In the genomic region with DNA sequence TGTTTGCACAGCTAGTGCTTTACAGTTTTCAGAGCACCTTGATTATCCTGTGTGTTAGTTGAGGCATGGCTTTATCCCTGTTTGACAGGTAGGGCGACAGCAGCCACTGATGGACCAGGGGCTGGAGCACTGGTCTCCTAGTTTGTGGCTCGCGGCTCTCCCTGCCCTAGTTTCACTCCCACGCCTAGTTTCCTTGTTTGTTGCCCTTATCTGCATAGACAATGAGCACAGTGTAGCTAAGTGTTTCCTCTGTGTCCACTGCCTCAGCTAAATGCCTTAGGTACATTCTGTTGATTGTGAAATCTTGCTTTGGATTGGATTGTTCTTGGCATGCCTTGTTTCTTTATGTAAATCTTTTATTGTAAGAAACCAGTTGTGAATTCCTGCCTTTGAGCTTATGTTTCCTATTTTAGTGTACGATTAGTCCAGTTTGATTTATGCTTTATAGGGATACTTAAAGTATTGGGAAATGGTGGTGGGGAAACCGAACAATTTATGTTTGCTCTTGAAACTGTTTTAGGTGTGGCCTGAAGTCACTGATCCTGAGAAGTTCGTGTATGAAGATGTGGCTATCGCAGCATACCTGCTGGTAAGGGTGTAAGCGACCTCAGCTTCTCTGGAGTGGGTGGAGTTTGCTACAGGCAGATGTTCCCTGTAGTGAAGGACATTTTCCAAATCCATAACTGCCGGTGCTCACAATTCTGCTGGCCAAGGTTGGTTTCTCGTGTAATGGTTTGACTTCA, we compare ENCODE assay signal across 27 cellular contexts. TPM values are rescaled to one million over a fixed set of nuclear protein-coding genes. Genes with fewer than 3 reads are reported as not detected.
DNase-seq lines count a peak whose midpoint lies in the region; ATAC-seq, FAIRE-seq and TF ChIP-seq lines count a peak whose summit lies in the region.
"Had no signal": no experiment of that assay in that cellular context is flagged by ENCODE, and none has a peak within 500 bp of the region (broad histone marks: within the 10 kb centered on the region; RNA-seq: fewer than 3 reads in every experiment).

No MANE protein-coding gene starts in this region.

- no peak overlapping the region for H3K27ac ChIP-seq in IMR-90 (ENCODE audit: insufficient read depth, low read length)
- H3K27ac ChIP-seq in K562 (ENCODE audit: extremely low read depth, low read depth, low read length), result peak overlapping the region; percentile 10; the same call in 1 of the 3 replicates
- H3K27ac ChIP-seq in trophoblast cell (ENCODE audit: low read depth, low read length), result no peak overlapping the region
- H3K27ac ChIP-seq: brain microvascular endothelial cell, GM23248, HL-60, KMS-11, psoas muscle had no signal

- no peak overlapping the region for H4K12ac ChIP-seq in trophoblast cell (ENCODE audit: low read depth, low read length)

- BruUV-seq in IMR-90 (replicated peaks; lab: Mats Ljungman, UMichigan) (no TSS peak), K562 (replicated peaks; lab: Mats Ljungman, UMichigan) (no TSS peak)

- TF ChIP-seq EP300 in K562 (IDR thresholded peaks at IDR 0.05; ENCODE audit: low read length), result no peak; the same call in 1 of the 2 replicates

- H3K79me1 ChIP-seq in IMR-90 (ENCODE audit: low read depth in 1 of 2, low read length in 2 of 2), result peaks cover 2 to 3% of the 10 kb centered on the region in 2 experiments
- no peaks in the 10 kb centered on the region for H3K79me1 ChIP-seq in trophoblast cell (ENCODE audit: low read length)

- H3K18ac ChIP-seq in IMR-90 (ENCODE audit: low read depth, low read length) (no peak overlapping the region), trophoblast cell (ENCODE audit: low read length) (no peak overlapping the region)

- 93% methylated on average over 2 of the region's 11 CpGs; no CpG with 5 or more reads in 1 of the 2 experiments for WGBS in IMR-90 (ENCODE audit: extremely low coverage in 2 of 2, insufficient read length in 1 of 2), 2 experiments
- 58% methylated on average over 11 of the region's 11 CpGs for WGBS in K562 (ENCODE audit: insufficient coverage, low coverage, missing lambda C conversion rate)
- no CpG with 5 or more reads among the region's 11 CpGs for whole genome bisulfite sequencing in trophoblast cell (ENCODE audit: extremely low coverage, insufficient coverage, insufficient read length)

- no peak overlapping the region for H4K5ac ChIP-seq in IMR-90 (ENCODE audit: low read depth, low read length)

- no peak for ATAC-seq in IMR-90 (ENCODE audit: low read depth)
- ATAC-seq in K562, result peak; percentile 94
- ATAC-seq: psoas muscle; SK-N-SH treated with all-trans-retinoic acid at 6 μM for 48 hours; stimulated activated naive CD8-positive, alpha-beta T cell treated with anti-CD3 and anti-CD28 coated beads, Interleukin-15, Interleukin-2, amounts not matched to agents 100 U/mL and 50 U/mL, for 24 hours had no signal

- H2AK9ac ChIP-seq in IMR-90 (replicated peaks; ENCODE audit: low read depth, low read length, poor library complexity), result no peak overlapping the region

- H2BK15ac ChIP-seq in IMR-90 (ENCODE audit: low read depth, low read length), result no peak overlapping the region

- no peak overlapping the region for H2BK20ac ChIP-seq in IMR-90 (ENCODE audit: low read depth, low read length)

- H3K9ac ChIP-seq in IMR-90 (ENCODE audit: low read depth, low read length) (no peak overlapping the region), K562 (ENCODE audit: insufficient read depth in 1 of 2, low read depth in 2 of 2, low read length in 2 of 2) (no peak overlapping the region; a peak in 1 of 4 replicates), trophoblast cell (ENCODE audit: low read length) (no peak overlapping the region)
- H3K9ac ChIP-seq: GM23248, KMS-11 had no signal

- H3K36me3 ChIP-seq in IMR-90 (ENCODE audit: control insufficient read depth, insufficient read depth, low read length), result peaks cover 51% of the 10 kb centered on the region
- H3K36me3 ChIP-seq in K562 (ENCODE audit: control insufficient read depth, insufficient read depth, low read length), result peaks cover 86% of the 10 kb centered on the region; the same call in 2 of the 3 replicates
- H3K36me3 ChIP-seq in trophoblast cell (ENCODE audit: control insufficient read depth in 1 of 2, insufficient read depth in 2 of 2, low read length in 2 of 2), result peaks cover 40 to 56% of the 10 kb centered on the region in 2 experiments

- no peak overlapping the region for H2AK5ac ChIP-seq in IMR-90 (ENCODE audit: low read depth, low read length)
- no peak overlapping the region for H2AK5ac ChIP-seq in trophoblast cell (ENCODE audit: low read length)

- H2BK12ac ChIP-seq in trophoblast cell (ENCODE audit: low read length), result no peak overlapping the region

- TF ChIP-seq POLR2A in IMR-90 (IDR thresholded peaks at IDR 0.05; ENCODE audit: low read depth, low read length) (no peak), K562 (conservative IDR thresholded peaks at IDR 0.05) (no peak)

- H4K8ac ChIP-seq in IMR-90 (ENCODE audit: low read depth in 2 of 2, low read length in 2 of 2) (no peak overlapping the region), trophoblast cell (ENCODE audit: low read depth, low read length) (no peak overlapping the region)

- H2AFZ ChIP-seq in IMR-90 (replicated peaks; ENCODE audit: low read length, poor library complexity) (no peak overlapping the region), K562 (ENCODE audit: low read depth, low read length) (no peak overlapping the region), trophoblast cell (ENCODE audit: insufficient read depth, low read length, poor library complexity) (no peak overlapping the region)
- H2AFZ ChIP-seq: GM23248 had no signal

- H3K9me1 ChIP-seq in IMR-90 (ENCODE audit: insufficient read depth, low read length), result no peaks in the 10 kb centered on the region
- no peaks in the 10 kb centered on the region for H3K9me1 ChIP-seq in K562 (ENCODE audit: control insufficient read depth, insufficient read depth, low read length)

- H3K4me3 ChIP-seq in IMR-90 (ENCODE audit: insufficient read depth, low read depth, low read length), result no peak overlapping the region
- H3K4me3 ChIP-seq in K562, result no peak overlapping the region
- no peak overlapping the region for H3K4me3 ChIP-seq in fibroblast of villous mesenchyme (ENCODE audit: low read depth, low read length)
- no peak overlapping the region for H3K4me3 ChIP-seq in trophoblast cell (ENCODE audit: low read depth, low read length)
- H3K4me3 ChIP-seq: GM23248, psoas muscle had no signal

- H3K4me1 ChIP-seq in IMR-90 (ENCODE audit: control insufficient read depth, insufficient read depth, low read length) (no peaks in the 10 kb centered on the region), K562 (replicated peaks in 1 of 2; ENCODE audit: control insufficient read depth in 2 of 2, insufficient read depth in 2 of 2, low read length in 2 of 2) (peaks cover 11 to 12% of the 10 kb centered on the region in 2 experiments), trophoblast cell (ENCODE audit: control insufficient read depth in 1 of 2, insufficient read depth in 2 of 2, low read length in 2 of 2) (no peaks in the 10 kb centered on the region)
- H3K4me1 ChIP-seq: psoas muscle had no signal

- H3K4me2 ChIP-seq in IMR-90 (ENCODE audit: low read depth, low read length) (no peak overlapping the region), K562 (ENCODE audit: insufficient read depth, low read length) (peak overlapping the region; percentile 35), trophoblast cell (ENCODE audit: low read length) (no peak overlapping the region)
- H3K4me2 ChIP-seq: KMS-11 had no signal

- peak; percentile 95 for FAIRE-seq in K562 (lab: Jason Lieb, UNC)
- FAIRE-seq: GM18507, TTC549, urothelium cell line had no signal

- intact Hi-C loops in IMR-90 (cut with micrococcal nuclease), result no loop called here
- intact Hi-C loops in K562 (cut with micrococcal nuclease), result no loop called here

- H3K27me3 ChIP-seq in IMR-90 (ENCODE audit: control insufficient read depth, insufficient read depth, low read length) (no peaks in the 10 kb centered on the region), K562 (ENCODE audit: control insufficient read depth in 2 of 2, insufficient read depth in 2 of 2, low read length in 2 of 2) (no peaks in the 10 kb centered on the region), trophoblast cell (ENCODE audit: insufficient read depth, low read length) (no peaks in the 10 kb centered on the region)
- H3K27me3 ChIP-seq: brain microvascular endothelial cell had no signal

- POLR2A ChIA-PET in IMR-90 (lab: Charles Lee; ENCODE audit: unreplicated experiment) (interaction anchor here (0.6 kb wide), 1 partner anchor 66 kb away, joined by 3 read pairs; no protein-coding TSS in a partner anchor), K562 (lab: Yijun Ruan, JAX) (interaction anchor here (0.7 to 1.2 kb wide), 6 partner anchors 11 to 134 kb away, joined by 3 to 6 read pairs (median 4); a partner anchor contains a TSS)

- DNase-seq in IMR-90, result no peak
- peak; percentile 58 to 66 (median 62) for DNase-seq in K562 (ENCODE audit: extremely low read depth in 1 of 4, low spot score in 3 of 4)
- DNase-seq in fibroblast of villous mesenchyme (ENCODE audit: low read depth), result peak; percentile 22
- peak; percentile 61 to 65 for DNase-seq in trophoblast cell
- no peak for DNase-seq in HK-2 (ENCODE audit: unreplicated experiment)
- DNase-seq in NCI-H187 treated with DMSO at 0.1 percent for 48 hours (lab: John Stamatoyannopoulos, UW), result no peak
- no peak for DNase-seq in NCI-H2107 treated with DMSO at 0.1 percent for 48 hours (lab: John Stamatoyannopoulos, UW; ENCODE audit: unreplicated experiment)
- no peak for DNase-seq in NCI-H510A (lab: John Stamatoyannopoulos, UW)
- DNase-seq: activated CD4-positive, alpha-beta T cell treated with anti-CD3 and anti-CD28 coated beads, Interleukin-2, amount 50 U/mL, for 48 hours; activated naive CD4-positive, alpha-beta T cell treated with anti-CD3 and anti-CD28 coated beads, Interleukin-2, amount 50 U/mL, for 16 hours; activated T-cell treated with anti-CD3 and anti-CD28 coated beads, Interleukin-2, amount 50 U/mL, for 1 hour; brain microvascular endothelial cell; CD4-positive, alpha-beta T cell; DMS79 treated with DMSO at 0.1 percent for 48 hours; GM23248; hypothalamus; NCI-H1092 treated with DMSO at 0.1 percent for 48 hours; NCI-H2107; NCI-H69; psoas muscle; stimulated activated naive CD8-positive, alpha-beta T cell treated with anti-CD3 and anti-CD28 coated beads, Interleukin-15, Interleukin-2, amounts not matched to agents 100 U/mL and 50 U/mL, for 24 hours had no signal

- H2BK120ac ChIP-seq in IMR-90 (ENCODE audit: low read depth, low read length), result no peak overlapping the region
- no peak overlapping the region for H2BK120ac ChIP-seq in trophoblast cell (ENCODE audit: insufficient read depth, low read length, poor library complexity)

- H3K79me2 ChIP-seq in K562 (ENCODE audit: control insufficient read depth, insufficient read depth, low read length), result no peaks in the 10 kb centered on the region
- H3K79me2 ChIP-seq in trophoblast cell (ENCODE audit: control insufficient read depth, insufficient read depth, low read length, poor library complexity), result no peaks in the 10 kb centered on the region

- H3K14ac ChIP-seq in IMR-90 (replicated peaks; ENCODE audit: low read depth, low read length), result no peak overlapping the region
- H3K14ac ChIP-seq in trophoblast cell (ENCODE audit: low read length), result no peak overlapping the region

- H3K23ac ChIP-seq in IMR-90 (ENCODE audit: low read depth, low read length) (no peak overlapping the region), trophoblast cell (ENCODE audit: low read length) (no peak overlapping the region)

- in situ Hi-C loops in IMR-90 (cut with MboI; ENCODE audit: low sequenced_read_pairs), result no loop called here
- in situ Hi-C loops in K562 (cut with MboI), result no loop called here

- CTCF ChIA-PET in IMR-90 (lab: Yijun Ruan, JAX) (interaction anchor here (1.0 kb wide), 1 partner anchor 12 kb away, joined by 4 read pairs; no protein-coding TSS in a partner anchor), K562 (lab: Yijun Ruan, JAX; ENCODE audit: low intra/inter-chr PET ratio) (interaction anchor here (0.7 kb wide), 1 partner anchor 93 kb away, joined by 3 read pairs; no protein-coding TSS in a partner anchor)

- no peaks in the 10 kb centered on the region for H3K9me3 ChIP-seq in IMR-90 (ENCODE audit: control insufficient read depth, insufficient read depth, low read length)
- H3K9me3 ChIP-seq in K562 (replicated peaks; ENCODE audit: control insufficient read depth, insufficient read depth, low read depth, low read length), result no peaks in the 10 kb centered on the region
- H3K9me3 ChIP-seq in trophoblast cell (ENCODE audit: insufficient read depth, low read depth, low read length), result no peaks in the 10 kb centered on the region
- H3K9me3 ChIP-seq: psoas muscle had no signal

- H4K91ac ChIP-seq in IMR-90 (ENCODE audit: insufficient read depth, low read depth, low read length) (no peak overlapping the region), trophoblast cell (ENCODE audit: low read depth, low read length) (no peak overlapping the region)

- H2BK5ac ChIP-seq in IMR-90 (ENCODE audit: low read depth, low read length, poor library complexity, severe bottlenecking) (no peak overlapping the region), trophoblast cell (ENCODE audit: low read depth, low read length, poor library complexity) (no peak overlapping the region)

- TF ChIP-seq CTCF in IMR-90 (conservative IDR thresholded peaks at IDR 0.05; ENCODE audit: low read depth, low read length) (no peak), K562 (IDR thresholded peaks at IDR 0.05 in 2 of 3, conservative IDR thresholded peaks at IDR 0.05 in 1 of 3; ENCODE audit: insufficient read depth in 2 of 3, low read depth in 1 of 3, low read length in 3 of 3) (no peak), fibroblast of villous mesenchyme (IDR thresholded peaks at IDR 0.05; ENCODE audit: insufficient read depth, low read depth, low read length) (no peak)

- dilution Hi-C loops in IMR-90 (cut with HindIII; ENCODE audit: low sequenced_read_pairs, unreplicated experiment), result no loop called here

- TF ChIP-seq RAD21 in IMR-90 (IDR thresholded peaks at IDR 0.05; ENCODE audit: low read length) (no peak), K562 (CRISPR knock-in tag; conservative IDR thresholded peaks at IDR 0.05 in 1 of 2, IDR thresholded peaks at IDR 0.05 in 1 of 2) (peak in 1 of 2 experiments; percentile 21; a peak in 1 of 4 replicates)

- H3K56ac ChIP-seq in IMR-90 (ENCODE audit: extremely low read depth, insufficient read depth, low read length), result no peak overlapping the region

- peaks cover 3% of the 10 kb centered on the region; the same call in 1 of the 2 replicates for H4K20me1 ChIP-seq in IMR-90 (ENCODE audit: insufficient read depth, low read length)
- H4K20me1 ChIP-seq in K562 (replicated peaks; ENCODE audit: control insufficient read depth, insufficient read depth, low read length), result no peaks in the 10 kb centered on the region

- H3K4ac ChIP-seq in IMR-90 (ENCODE audit: low read depth, low read length) (no peak overlapping the region), trophoblast cell (ENCODE audit: low read depth, low read length) (no peak overlapping the region)

RNA-seq across cellular contexts. Expression of a gene that starts 11.0 kb away (rescaled TPM):
- total RNA-seq in IMR-90 (2012; rRNA removed), result 7.3 and 9.7 TPM in 2 replicates
- 6.3 and 8.1 TPM in 2 replicates for polyA plus RNA-seq in IMR-90 (2012; rRNA removed)
- 3.5 and 5.1 TPM in 2 replicates for polyA plus RNA-seq in IMR-90 (2012; cell fraction: cytosol; rRNA removed)
- 15.8 and 24.6 TPM in 2 replicates for polyA plus RNA-seq in IMR-90 (2012; cell fraction: nucleus; rRNA removed; ENCODE audit: low replicate concordance)
- total RNA-seq in K562 (2011; cell fraction: chromatin; rRNA removed; ENCODE audit: low replicate concordance), result 60.3 and 88.6 TPM in 2 replicates
- 53.0 and 57.5 TPM in 2 replicates for total RNA-seq in K562 (2011; cell fraction: nucleolus; rRNA removed)
- total RNA-seq in K562 (2011; cell fraction: nucleoplasm; rRNA removed), result 31.6 and 38.6 TPM in 2 replicates
- total RNA-seq in K562 (2014; rRNA removed), result 14.1 and 15.6 TPM in 2 replicates
- 8.6 and 10.0 TPM in 2 replicates for total RNA-seq in K562 (2014; rRNA removed; fragmentation: Illumina TruSeq; extraction: Trizol)
- 10.2 and 10.3 TPM in 2 replicates for total RNA-seq in K562 (2015; rRNA removed; fragmentation: Illumina TruSeq; extraction: Trizol)
- total RNA-seq in K562 (2021), result 17.3 and 18.6 TPM in 2 replicates
- polyA plus RNA-seq in K562 (2011; rRNA removed), result 8.9 and 9.6 TPM in 2 replicates
- 5.5 and 9.9 TPM in 2 replicates for polyA plus RNA-seq in K562 (2011; cell fraction: cytosol; rRNA removed)
- polyA plus RNA-seq in K562 (2011; cell fraction: nucleus; rRNA removed), result 32.2 and 44.8 TPM in 2 replicates
- 8.3 and 13.2 TPM in 2 replicates for polyA plus RNA-seq in K562 (2012)
- polyA plus RNA-seq in K562 (2014; fragmentation: Illumina TruSeq; extraction: Trizol), result 7.8 and 8.7 TPM in 2 replicates
- 1 to 10 TPM; 1.2 to 2.1 TPM for polyA plus RNA-seq in K562 (2014; fragmentation: Nextera tagmentation; extraction: Ambion mirVana)
- 12.5 and 13.2 TPM in 2 replicates for polyA plus RNA-seq in K562 (2014; rRNA removed)
- 14.7 and 16.1 TPM in 2 replicates for polyA minus RNA-seq in K562 (2011; rRNA and poly(A)+ RNA removed)
- 6.1 and 11.1 TPM in 2 replicates for polyA minus RNA-seq in K562 (2011; cell fraction: cytosol; rRNA and poly(A)+ RNA removed)
- polyA minus RNA-seq in K562 (2011; cell fraction: nucleus; rRNA and poly(A)+ RNA removed), result 35.5 and 48.8 TPM in 2 replicates
- total RNA-seq in fibroblast of villous mesenchyme, result 17.4 and 19.4 TPM in 2 replicates
- 16.7 and 17.7 TPM in 2 replicates for polyA plus RNA-seq in trophoblast cell (2013)

RNA-seq across cellular contexts. Expression of a gene that starts 11.1 kb away (rescaled TPM):
- total RNA-seq in IMR-90 (2012; rRNA removed), result 24.2 and 25.8 TPM in 2 replicates
- 13.2 and 15.2 TPM in 2 replicates for polyA plus RNA-seq in IMR-90 (2012; rRNA removed)
- polyA plus RNA-seq in IMR-90 (2012; cell fraction: cytosol; rRNA removed), result 8.9 and 9.6 TPM in 2 replicates
- 18.2 and 21.1 TPM in 2 replicates for polyA plus RNA-seq in IMR-90 (2012; cell fraction: nucleus; rRNA removed; ENCODE audit: low replicate concordance)
- 8.4 and 18.6 TPM in 2 replicates for total RNA-seq in K562 (2011; cell fraction: chromatin; rRNA removed; ENCODE audit: low replicate concordance)
- total RNA-seq in K562 (2011; cell fraction: nucleolus; rRNA removed), result 5.9 and 8.7 TPM in 2 replicates
- total RNA-seq in K562 (2011; cell fraction: nucleoplasm; rRNA removed), result 5.9 and 9.8 TPM in 2 replicates
- total RNA-seq in K562 (2014; rRNA removed), result 4.9 and 5.1 TPM in 2 replicates
- 3.7 and 3.8 TPM in 2 replicates for total RNA-seq in K562 (2014; rRNA removed; fragmentation: Illumina TruSeq; extraction: Trizol)
- total RNA-seq in K562 (2015; rRNA removed; fragmentation: Illumina TruSeq; extraction: Trizol), result 3.8 and 4.6 TPM in 2 replicates
- 5.9 and 7.3 TPM in 2 replicates for total RNA-seq in K562 (2021)
- polyA plus RNA-seq in K562 (2011; rRNA removed), result 2.3 and 2.9 TPM in 2 replicates
- 2.6 and 3.3 TPM in 2 replicates for polyA plus RNA-seq in K562 (2011; cell fraction: cytosol; rRNA removed)
- polyA plus RNA-seq in K562 (2011; cell fraction: nucleus; rRNA removed), result 6.1 and 6.5 TPM in 2 replicates
- 5.1 and 9.2 TPM in 2 replicates for polyA plus RNA-seq in K562 (2012)
- polyA plus RNA-seq in K562 (2014; fragmentation: Illumina TruSeq; extraction: Trizol), result 4.0 and 4.4 TPM in 2 replicates
- 1 to 10 TPM in 1 of 2 experiments, under 1 TPM in 1; 0.68 to 1.0 TPM for polyA plus RNA-seq in K562 (2014; fragmentation: Nextera tagmentation; extraction: Ambion mirVana)
- polyA plus RNA-seq in K562 (2014; rRNA removed), result 3.0 and 4.9 TPM in 2 replicates
- polyA minus RNA-seq in K562 (2011; rRNA and poly(A)+ RNA removed), result 3.9 and 5.0 TPM in 2 replicates
- 1.5 and 4.6 TPM in 2 replicates for polyA minus RNA-seq in K562 (2011; cell fraction: cytosol; rRNA and poly(A)+ RNA removed)
- polyA minus RNA-seq in K562 (2011; cell fraction: nucleus; rRNA and poly(A)+ RNA removed), result 3.5 and 4.8 TPM in 2 replicates
- 26.8 and 32.5 TPM in 2 replicates for total RNA-seq in fibroblast of villous mesenchyme
- polyA plus RNA-seq in trophoblast cell (2013), result 21.5 and 23.3 TPM in 2 replicates

Comparison
In these comparisons a context has a peak if more than half of its experiments do, and no peak if none do; other contexts are left out.
1. DNase-seq: peak in K562 (4 of 4), fibroblast of villous mesenchyme (single experiment) and trophoblast cell (2 of 2); none in IMR-90 (single experiment), HK-2 (single experiment), NCI-H187 treated with DMSO at 0.1 percent for 48 hours (single experiment), NCI-H2107 treated with DMSO at 0.1 percent for 48 hours (single experiment) and NCI-H510A (single experiment).